Comparison of ENCODE assay signal across 9 cellular contexts in the genomic region with DNA sequence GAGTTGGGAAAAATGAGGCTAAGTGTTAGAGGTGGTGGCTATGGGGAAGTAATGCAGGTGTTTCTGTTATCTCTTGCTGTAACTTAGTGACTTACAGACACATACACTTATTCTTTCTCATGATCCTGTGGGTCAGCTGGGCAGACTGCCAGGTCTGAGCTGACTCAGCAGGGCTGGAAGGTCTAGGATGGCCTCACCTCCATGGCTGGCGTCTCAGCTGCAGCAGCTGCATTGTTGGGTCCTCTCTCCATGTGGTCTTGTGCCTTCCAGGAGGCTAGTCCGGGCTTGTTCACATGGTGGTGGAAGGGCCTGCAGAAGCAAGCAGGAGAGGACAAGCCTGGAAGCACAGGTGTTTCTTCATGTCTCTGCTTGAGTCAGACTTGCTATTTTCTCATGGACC.
DNase-seq lines count a peak whose midpoint lies in the region; ATAC-seq lines count a peak whose summit lies in the region.
"Had no signal": no experiment of that assay in that cellular context is flagged by ENCODE, and none has a peak within 500 bp of the region (broad histone marks: within the 10 kb centered on the region; RNA-seq: fewer than 3 reads in every experiment).

No MANE protein-coding gene starts in this region.

- H3K36me3 ChIP-seq in aorta (ENCODE audit: control insufficient read depth in 1 of 2, insufficient read depth in 2 of 2, low read length in 1 of 2): peaks cover 0 to 2% of the 10 kb centered on the region in 2 donors
- H3K36me3 ChIP-seq: tibial nerve had no signal

- WGBS in aorta, 2 donors: 42 to 45% methylated on average over 2 of the region's 2 CpGs

- intact Hi-C loops in aorta (cut with DNase I): no loop called here

- ATAC-seq in GM18517 (IDR thresholded peaks at IDR 0.05; ENCODE audit: unreplicated experiment) (peak; percentile 66), HG02642 (IDR thresholded peaks at IDR 0.05; ENCODE audit: poor library complexity, unreplicated experiment) (peak; percentile 82), aorta (ENCODE audit: low FRiP score) (no peak)

- H3K4me3 ChIP-seq in aorta (ENCODE audit: low read length in 2 of 2): no peak overlapping the region
- H3K4me3 ChIP-seq: tibial nerve had no signal

- no peaks in the 10 kb centered on the region for H3K4me1 ChIP-seq in aorta (ENCODE audit: control insufficient read depth in 1 of 2, insufficient read depth in 2 of 2, low read length in 2 of 2)

- H3K27me3 ChIP-seq in aorta (ENCODE audit: control insufficient read depth in 1 of 2, insufficient read depth in 2 of 2, low read length in 1 of 2): no peaks in the 10 kb centered on the region
- H3K27me3 ChIP-seq: tibial nerve had no signal

- H3K9me3 ChIP-seq in aorta (ENCODE audit: control insufficient read depth, low read length): no peaks in the 10 kb centered on the region
- H3K9me3 ChIP-seq: tibial nerve had no signal

- peak; percentile 27 for DNase-seq in NCI-H460 (ENCODE audit: extremely low read depth, low read depth)
- DNase-seq in fibroblast of the conjunctiva (ENCODE audit: low read depth): peak; percentile 63
- DNase-seq in aorta: peak; percentile 64 to 88
- no peak for DNase-seq in NCI-H1048 (lab: John Stamatoyannopoulos, UW)
- no peak for DNase-seq in superior temporal gyrus (ENCODE audit: extremely low spot score)
- DNase-seq in NOMO-1 treated with DMSO at 0.1 percent for 48 hours (lab: John Stamatoyannopoulos, UW; ENCODE audit: unreplicated experiment): no peak

- no peak overlapping the region for H3K27ac ChIP-seq in aorta (ENCODE audit: low read depth in 1 of 2, low read length in 2 of 2)
- H3K27ac ChIP-seq: tibial nerve had no signal

Comparison
In these comparisons a context has a peak if more than half of its experiments do, and no peak if none do; other contexts are left out.
1. DNase-seq: peak in NCI-H460 (single experiment), fibroblast of the conjunctiva (single experiment) and aorta (2 of 2); none in NCI-H1048 (single experiment), superior temporal gyrus (single experiment) and NOMO-1 treated with DMSO at 0.1 percent for 48 hours (single experiment).